In genomic region chr9:123401879-123402513, GRCh38 we compare ENCODE assay signal across 8 cellular contexts. TPM values are rescaled to one million over a fixed set of nuclear protein-coding genes. Genes with fewer than 3 reads are reported as not detected.
DNase-seq lines count a peak whose midpoint lies in the region; ATAC-seq and TF ChIP-seq lines count a peak whose summit lies in the region.

No MANE protein-coding gene starts in this region.

- no peaks in the 10 kb centered on the region for H3K4me1 ChIP-seq in thyroid gland

- POLR2A ChIA-PET in CD4-positive, alpha-beta T cell (lab: Charles Lee) = no interaction called here

- CTCF ChIA-PET in CD4-positive, alpha-beta T cell (lab: Charles Lee) = interaction anchor here (0.6 kb wide), 1 partner anchor 1135 kb away, joined by 3 read pairs; no protein-coding TSS in a partner anchor

- no peaks in the 10 kb centered on the region for H3K27me3 Mint-ChIP-seq in CD4-positive, alpha-beta T cell

- H3K9me3 ChIP-seq in thyroid gland = no peaks in the 10 kb centered on the region
- H3K9me3 ChIP-seq in CD4-positive, alpha-beta T cell (ENCODE audit: control insufficient read depth, low read length) = no peaks in the 10 kb centered on the region

- H3K4me3 Mint-ChIP-seq in CD4-positive, alpha-beta T cell = no peak overlapping the region

- WGBS in thyroid gland, 2 donors = 52 to 53% methylated on average over 9 of the region's 9 CpGs

- no peaks in the 10 kb centered on the region for H3K36me3 ChIP-seq in thyroid gland

- H3K9me3 Mint-ChIP-seq in CD4-positive, alpha-beta T cell = no peaks in the 10 kb centered on the region

- H3K27ac ChIP-seq in thyroid gland = no peak overlapping the region
- no peak overlapping the region for H3K27ac ChIP-seq in CD4-positive, alpha-beta T cell (ENCODE audit: low read depth, low read length)

- no peak overlapping the region for H3K4me3 ChIP-seq in astrocyte of the cerebellum (ENCODE audit: low read depth, low read length)
- H3K4me3 ChIP-seq in thyroid gland (replicated peaks in 1 of 3) = no peak overlapping the region

- DNase-seq in ACHN (peak; percentile 42), GM10266 (ENCODE audit: extremely low spot score) (peak; percentile 55), NCI-H2196 (lab: John Stamatoyannopoulos, UW; ENCODE audit: unreplicated experiment) (peak; percentile 44), astrocyte of the cerebellum (ENCODE audit: low read depth) (peak; percentile 42), iPS-NIHi7 (ENCODE audit: extremely low spot score) (peak; percentile 80), thyroid gland (peak; percentile 50 to 51)
- DNase-seq in CD4-positive, alpha-beta T cell = no peak

- in situ Hi-C loops in ACHN (cut with HindIII; ENCODE audit: low pct_ligation_motif_present, low pct_unique_long_range_greater_than_20kb, low sequenced_read_pairs) (no loop called here), astrocyte of the cerebellum (cut with HindIII; ENCODE audit: low sequenced_read_pairs) (no loop called here)

- H3K27ac Mint-ChIP-seq in CD4-positive, alpha-beta T cell = no peak overlapping the region

- TF ChIP-seq POLR2A in thyroid gland (IDR thresholded peaks at IDR 0.05) (no peak), GM18505 (IDR thresholded peaks at IDR 0.05; ENCODE audit: borderline replicate concordance, extremely low read depth, insufficient read depth, insufficient read length) (no peak)

- ATAC-seq in GM18505 (IDR thresholded peaks at IDR 0.05; ENCODE audit: unreplicated experiment) = no peak
- no peak for ATAC-seq in CD4-positive, alpha-beta T cell (ENCODE audit: poor library complexity)

- peaks cover 10% of the 10 kb centered on the region for H3K4me1 Mint-ChIP-seq in CD4-positive, alpha-beta T cell (ENCODE audit: low read depth)

- H3K27me3 ChIP-seq in thyroid gland = no peaks in the 10 kb centered on the region
- H3K27me3 ChIP-seq in CD4-positive, alpha-beta T cell (ENCODE audit: control insufficient read depth, insufficient read depth, low read length) = no peaks in the 10 kb centered on the region

- peaks cover 18% of the 10 kb centered on the region for H3K36me3 Mint-ChIP-seq in CD4-positive, alpha-beta T cell (ENCODE audit: low read depth)

- peak; percentile 53 for TF ChIP-seq CTCF in GM10266 (IDR thresholded peaks at IDR 0.05; ENCODE audit: control insufficient read depth, insufficient read depth, low read depth, missing control alignments)
- peak; percentile 92 for TF ChIP-seq CTCF in astrocyte of the cerebellum (IDR thresholded peaks at IDR 0.05; ENCODE audit: low read depth, low read length, missing control alignments)
- TF ChIP-seq CTCF in thyroid gland (IDR thresholded peaks at IDR 0.05) = peak; percentile 26 to 76 (median 66)
- no peak for TF ChIP-seq CTCF in CD4-positive, alpha-beta T cell (IDR thresholded peaks at IDR 0.05)

- intact Hi-C loops in thyroid gland (cut with DNase I) = no loop called here
- intact Hi-C loops in CD4-positive, alpha-beta T cell (cut with DNase I, micrococcal nuclease) = no loop called here

RNA-seq across cellular contexts. Expression of gene CRB2, which starts 46.0 kb away (rescaled TPM):
- total RNA-seq in thyroid gland = under 1 TPM in 1 of 4 donors, not detected in 3; 0.11 TPM
- total RNA-seq in CD4-positive, alpha-beta T cell = not detected

Comparison
In these comparisons a context has a peak if more than half of its experiments do, and no peak if none do; other contexts are left out.
1. DNase-seq: peak in ACHN (single experiment), GM10266 (single experiment), NCI-H2196 (single experiment), astrocyte of the cerebellum (single experiment), iPS-NIHi7 (single experiment) and thyroid gland (2 of 2); none in CD4-positive, alpha-beta T cell (0 of 10).